9 cellular contexts compared by ENCODE assay signal in the genomic region with DNA sequence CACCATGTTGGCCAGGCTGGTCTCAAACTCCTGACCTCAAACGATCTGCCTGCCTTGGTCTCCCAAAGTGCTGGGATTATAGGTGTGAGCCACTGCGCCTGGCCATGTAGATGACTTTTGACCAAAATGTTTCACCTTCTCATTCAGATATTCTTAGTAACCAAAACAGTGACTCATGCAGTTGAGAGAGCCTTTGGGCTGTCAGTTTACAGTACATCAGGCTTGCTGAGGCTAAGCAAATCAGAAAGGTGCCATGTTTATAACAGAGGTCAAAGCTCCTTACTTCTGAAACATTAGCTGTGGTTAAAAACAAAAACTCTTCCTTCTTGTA. TPM values are rescaled to one million over a fixed set of nuclear protein-coding genes. Genes with fewer than 3 reads are reported as not detected.
DNase-seq lines count a peak whose midpoint lies in the region; ATAC-seq and TF ChIP-seq lines count a peak whose summit lies in the region.
"Had no signal": no experiment of that assay in that cellular context is flagged by ENCODE, and none has a peak within 500 bp of the region (broad histone marks: within the 10 kb centered on the region; RNA-seq: fewer than 3 reads in every experiment).

No MANE protein-coding gene starts in this region.

- DNase-seq in activated CD8-positive, alpha-beta memory T cell treated with anti-CD3 and anti-CD28 coated beads for 24 hours = peak; percentile 64
- no peak for DNase-seq in activated CD8-positive, alpha-beta memory T cell treated with anti-CD3 and anti-CD28 coated beads, Interleukin-2, amount 50 U/mL, for 4 hours
- no peak for DNase-seq in left ventricle myocardium inferior
- no peak for DNase-seq in NCI-H2081 treated with DMSO at 0.1 percent for 48 hours (lab: John Stamatoyannopoulos, UW)
- no peak for DNase-seq in NCI-H748 treated with DMSO at 0.1 percent for 48 hours (lab: John Stamatoyannopoulos, UW)
- no peak for DNase-seq in SJCRH30
- DNase-seq: activated B cell treated with CpG ODN at 0.5 μM for 24 hours had no signal

- peak overlapping the region; percentile 51 for H3K4me3 Mint-ChIP-seq in T-helper 1 cell treated with Interleukin-12 subunit alpha and Interleukin-12 subunit beta and Interleukin-4 antibody, amounts not matched to agents 30 μg/mL and 1 μg/mL, for 36 hours
- H3K4me3 Mint-ChIP-seq: activated B cell treated with CpG ODN at 0.5 μM for 24 hours had no signal

- no peaks in the 10 kb centered on the region for H3K27me3 Mint-ChIP-seq in T-helper 1 cell treated with Interleukin-12 subunit alpha and Interleukin-12 subunit beta and Interleukin-4 antibody, amounts not matched to agents 30 μg/mL and 1 μg/mL, for 36 hours (ENCODE audit: low read depth)
- H3K27me3 Mint-ChIP-seq: activated B cell treated with CpG ODN at 0.5 μM for 24 hours had no signal

- no peaks in the 10 kb centered on the region for H3K9me3 Mint-ChIP-seq in T-helper 1 cell treated with Interleukin-12 subunit alpha and Interleukin-12 subunit beta and Interleukin-4 antibody, amounts not matched to agents 30 μg/mL and 1 μg/mL, for 36 hours
- H3K9me3 Mint-ChIP-seq: activated B cell treated with CpG ODN at 0.5 μM for 24 hours had no signal

- H3K27me3 ChIP-seq in left ventricle myocardium inferior (ENCODE audit: low read depth) (no peaks in the 10 kb centered on the region), SJCRH30 (no peaks in the 10 kb centered on the region)

- peak overlapping the region; percentile 59 for H3K27ac ChIP-seq in left ventricle myocardium inferior (replicated peaks)
- H3K27ac ChIP-seq in SJCRH30 = no peak overlapping the region

- peaks cover 27% of the 10 kb centered on the region for H3K4me1 ChIP-seq in left ventricle myocardium inferior
- no peaks in the 10 kb centered on the region for H3K4me1 ChIP-seq in SJCRH30

- H3K27ac Mint-ChIP-seq in T-helper 1 cell treated with Interleukin-12 subunit alpha and Interleukin-12 subunit beta and Interleukin-4 antibody, amounts not matched to agents 30 μg/mL and 1 μg/mL, for 36 hours = peak overlapping the region; percentile 93
- H3K27ac Mint-ChIP-seq: activated B cell treated with CpG ODN at 0.5 μM for 24 hours had no signal

- ATAC-seq in HG02973 (IDR thresholded peaks at IDR 0.05; ENCODE audit: unreplicated experiment) = peak; percentile 39

- H3K9me3 ChIP-seq in left ventricle myocardium inferior (replicated peaks) (no peaks in the 10 kb centered on the region), SJCRH30 (replicated peaks) (no peaks in the 10 kb centered on the region)

- intact Hi-C loops in left ventricle myocardium inferior (cut with micrococcal nuclease) = no loop called here

- peaks cover 69% of the 10 kb centered on the region for H3K36me3 Mint-ChIP-seq in T-helper 1 cell treated with Interleukin-12 subunit alpha and Interleukin-12 subunit beta and Interleukin-4 antibody, amounts not matched to agents 30 μg/mL and 1 μg/mL, for 36 hours (ENCODE audit: low read depth)

- H3K4me3 ChIP-seq in left ventricle myocardium inferior (no peak overlapping the region), SJCRH30 (no peak overlapping the region)

- H3K4me1 Mint-ChIP-seq in T-helper 1 cell treated with Interleukin-12 subunit alpha and Interleukin-12 subunit beta and Interleukin-4 antibody, amounts not matched to agents 30 μg/mL and 1 μg/mL, for 36 hours (ENCODE audit: low read depth) = peaks cover 77% of the 10 kb centered on the region

- TF ChIP-seq CTCF in left ventricle myocardium inferior (IDR thresholded peaks at IDR 0.05; ENCODE audit: borderline replicate concordance) = no peak

- H3K36me3 ChIP-seq in left ventricle myocardium inferior = peaks cover 52% of the 10 kb centered on the region
- peaks cover 45% of the 10 kb centered on the region for H3K36me3 ChIP-seq in SJCRH30

RNA-seq across cellular contexts. Expression of a gene that starts 21.0 kb away (rescaled TPM):
- 28.5 TPM for total RNA-seq in left ventricle myocardium inferior
- total RNA-seq in SJCRH30 (2014; rRNA removed; shearing (Covaris generic)) = 71.5 and 87.5 TPM in 2 replicates

RNA-seq across cellular contexts. Expression of a gene that starts 47.7 kb away (rescaled TPM):
- total RNA-seq in left ventricle myocardium inferior = 10.3 TPM
- total RNA-seq in SJCRH30 (2014; rRNA removed; shearing (Covaris generic)) = 35.9 and 49.3 TPM in 2 replicates

RNA-seq across cellular contexts. Expression of a gene that starts 57.0 kb away (rescaled TPM):
- total RNA-seq in left ventricle myocardium inferior = 60.7 TPM
- 40.0 and 41.4 TPM in 2 replicates for total RNA-seq in SJCRH30 (2014; rRNA removed; shearing (Covaris generic))
